Comparison of ENCODE assay signal across 8 cellular contexts in the genomic region with DNA sequence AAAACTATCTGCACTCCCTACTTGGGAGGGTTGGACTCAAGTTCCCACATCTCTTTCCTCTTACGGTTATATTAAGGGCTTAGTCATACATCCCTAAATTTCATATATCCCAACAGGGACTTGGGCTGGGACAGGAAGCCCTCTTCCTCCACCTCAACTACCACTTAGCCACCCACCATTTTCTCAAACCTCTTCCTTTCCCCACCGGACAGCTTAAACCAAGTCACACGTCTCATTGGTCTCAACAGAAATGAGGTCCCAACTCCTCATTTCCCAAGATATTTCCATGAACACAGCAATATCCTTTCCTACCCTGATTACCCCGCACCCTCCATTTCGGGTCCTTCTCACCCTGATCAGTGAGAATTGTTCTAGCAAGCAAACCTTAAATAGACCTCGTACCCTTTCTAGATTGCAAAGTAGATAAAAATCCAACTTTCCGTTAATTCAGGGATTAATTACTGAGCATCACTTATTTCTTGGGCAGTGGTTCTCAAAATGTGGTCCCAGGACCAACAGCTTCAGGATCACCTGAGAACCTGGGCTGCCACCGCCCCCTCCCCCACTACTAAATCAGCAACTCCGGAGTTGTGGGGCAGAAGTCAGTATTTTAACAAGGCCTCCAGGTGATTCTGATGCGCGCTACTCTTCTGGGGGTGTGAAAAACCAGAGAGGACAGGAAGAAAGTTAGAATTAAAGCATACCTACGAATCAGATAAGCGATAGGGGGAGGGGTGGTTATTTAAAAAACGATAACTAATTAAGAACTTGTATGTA. TPM values are rescaled to one million over a fixed set of nuclear protein-coding genes. Genes with fewer than 3 reads are reported as not detected.
DNase-seq lines count a peak whose midpoint lies in the region; ATAC-seq and TF ChIP-seq lines count a peak whose summit lies in the region.

No MANE protein-coding gene starts in this region.

- no peaks in the 10 kb centered on the region for H3K27me3 Mint-ChIP-seq in natural killer cell (ENCODE audit: low read depth in 2 of 2)

- 2 to 3% methylated on average over 12 to 14 of the region's 14 CpGs for WGBS in esophagus squamous epithelium, 2 donors

- peak overlapping the region; percentile 65 to 88 (median 74) for H3K4me3 ChIP-seq in esophagus squamous epithelium
- peak overlapping the region; percentile 66 to 74 for H3K4me3 ChIP-seq in vagina

- H3K27ac ChIP-seq in esophagus squamous epithelium (peak overlapping the region; percentile 87 to 93 (median 91)), vagina (peak overlapping the region; percentile 77)

- H3K27me3 ChIP-seq in esophagus squamous epithelium (no peaks in the 10 kb centered on the region), vagina (no peaks in the 10 kb centered on the region)

- DNase-seq in COLO668 (lab: John Stamatoyannopoulos, UW; ENCODE audit: unreplicated experiment), result peak; percentile 37
- peak; percentile 42 for DNase-seq in activated CD4-positive, alpha-beta T cell treated with anti-CD3 and anti-CD28 coated beads for 48 hours
- DNase-seq in esophagus squamous epithelium (lab: John Stamatoyannopoulos, UW), result no peak
- peak; percentile 25 for DNase-seq in natural killer cell
- DNase-seq in vagina (ENCODE audit: extremely low spot score in 2 of 2), result no peak
- no peak for DNase-seq in SIG-M5 (lab: John Stamatoyannopoulos, UW)

- H3K36me3 Mint-ChIP-seq in natural killer cell, result no peaks in the 10 kb centered on the region

- peak overlapping the region; percentile 97 to 98 for H3K27ac Mint-ChIP-seq in natural killer cell

- H3K4me1 ChIP-seq in esophagus squamous epithelium (peaks cover 6 to 43% (median 17%) of the 10 kb centered on the region in 3 donors), vagina (peaks cover 27% of the 10 kb centered on the region)

- TF ChIP-seq POLR2A in esophagus squamous epithelium (IDR thresholded peaks at IDR 0.05) (no peak), vagina (IDR thresholded peaks at IDR 0.05) (no peak)

- H3K4me1 Mint-ChIP-seq in natural killer cell, result peaks cover 49 to 54% of the 10 kb centered on the region in 2 donors

- H3K4me3 Mint-ChIP-seq in natural killer cell, result peak overlapping the region; percentile 99

- intact Hi-C loops in esophagus squamous epithelium (cut with DNase I), result loop anchor here (5.0 kb wide), 1 partner anchor 47 kb away; a partner anchor contains a TSS
- intact Hi-C loops in natural killer cell (cut with micrococcal nuclease), result loop anchor here (1.0 kb wide), 3 partner anchors 22 to 55 kb away; a partner anchor contains a TSS
- intact Hi-C loops in vagina (cut with DNase I), result loop anchor here (5.0 kb wide), 1 partner anchor 58 kb away; no protein-coding TSS in a partner anchor

- no peak for TF ChIP-seq CTCF in esophagus squamous epithelium (IDR thresholded peaks at IDR 0.05)
- TF ChIP-seq CTCF in natural killer cell (IDR thresholded peaks at IDR 0.05), result no peak
- no peak for TF ChIP-seq CTCF in vagina (IDR thresholded peaks at IDR 0.05)

- H3K9me3 Mint-ChIP-seq in natural killer cell, result peaks cover 2 to 3% of the 10 kb centered on the region in 2 donors

- peaks cover 0 to 22% (median 0%) of the 10 kb centered on the region in 3 donors for H3K36me3 ChIP-seq in esophagus squamous epithelium
- peaks cover 0 to 10% of the 10 kb centered on the region in 2 donors for H3K36me3 ChIP-seq in vagina

- ATAC-seq in GM19463 (IDR thresholded peaks at IDR 0.05; ENCODE audit: unreplicated experiment), result peak; percentile 24
- ATAC-seq in HG03469 (IDR thresholded peaks at IDR 0.05; ENCODE audit: unreplicated experiment), result peak; percentile 16
- ATAC-seq in natural killer cell, result peak; percentile 13 to 32 (median 28)

- H3K9me3 ChIP-seq in esophagus squamous epithelium (no peaks in the 10 kb centered on the region), vagina (no peaks in the 10 kb centered on the region)

RNA-seq across cellular contexts. Expression of a gene that starts 0.5 kb away (rescaled TPM):
- total RNA-seq in esophagus squamous epithelium (10 to 100 TPM in 1 of 4 donors, 1 to 10 TPM in 3; 4.1 to 14.9 (median 8.0) TPM), natural killer cell (10 to 100 TPM; 15.4 to 21.0 (median 16.4) TPM), vagina (19.4 TPM)

RNA-seq across cellular contexts. Expression of a gene that starts 48.6 kb away (rescaled TPM):
- 10 to 100 TPM; 10.4 to 24.2 (median 15.5) TPM for total RNA-seq in esophagus squamous epithelium
- total RNA-seq in natural killer cell, result 10 to 100 TPM in 2 of 3 donors, 1 to 10 TPM in 1; 8.7 to 15.6 (median 13.9) TPM
- 31.9 TPM for total RNA-seq in vagina

RNA-seq across cellular contexts. Expression of a gene that starts 54.7 kb away (rescaled TPM):
- total RNA-seq in esophagus squamous epithelium, result 10 to 100 TPM; 20.8 to 30.3 (median 23.4) TPM
- 10 to 100 TPM; 50.4 to 63.9 (median 58.2) TPM for total RNA-seq in natural killer cell
- total RNA-seq in vagina, result 24.8 TPM

Comparison
In these comparisons a context has a peak if more than half of its experiments do, and no peak if none do; other contexts are left out.
1. DNase-seq: peak in COLO668 (single experiment), activated CD4-positive, alpha-beta T cell treated with anti-CD3 and anti-CD28 coated beads for 48 hours (single experiment) and natural killer cell (single experiment); none in esophagus squamous epithelium (single experiment), vagina (0 of 2) and SIG-M5 (single experiment).
2. Peak in every context shown above with its lines, with median percentiles within 50 percentile points of each other: ATAC-seq.